In the genomic region with DNA sequence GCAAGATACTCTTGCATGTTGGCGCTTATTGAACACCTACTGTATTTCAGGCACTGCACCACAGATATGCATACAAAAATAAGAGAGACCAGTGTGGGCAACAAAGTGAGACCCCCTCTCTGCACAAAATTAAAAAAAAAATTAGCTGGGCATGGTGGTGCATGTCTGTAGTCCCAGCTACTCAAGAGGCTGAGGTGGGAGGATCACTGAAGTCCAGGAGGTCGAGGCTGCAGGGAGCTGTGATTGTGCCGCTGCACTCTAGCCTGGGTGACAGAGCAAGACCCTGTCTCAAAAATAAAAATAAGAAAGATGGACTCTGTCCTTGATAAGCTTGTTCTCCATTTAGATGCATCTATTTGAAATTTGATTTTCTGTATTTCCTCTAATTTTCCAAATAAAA, we compare ENCODE assay signal across 1 cellular context.
TF ChIP-seq lines count a peak whose summit lies in the region.

No MANE protein-coding gene starts in this region.

TF ChIP-seq in liver, 16 proteins besides CTCF, POLR2A, EP300 and RAD21 (continued from another document):
- TF ChIP-seq, protein P1, sequence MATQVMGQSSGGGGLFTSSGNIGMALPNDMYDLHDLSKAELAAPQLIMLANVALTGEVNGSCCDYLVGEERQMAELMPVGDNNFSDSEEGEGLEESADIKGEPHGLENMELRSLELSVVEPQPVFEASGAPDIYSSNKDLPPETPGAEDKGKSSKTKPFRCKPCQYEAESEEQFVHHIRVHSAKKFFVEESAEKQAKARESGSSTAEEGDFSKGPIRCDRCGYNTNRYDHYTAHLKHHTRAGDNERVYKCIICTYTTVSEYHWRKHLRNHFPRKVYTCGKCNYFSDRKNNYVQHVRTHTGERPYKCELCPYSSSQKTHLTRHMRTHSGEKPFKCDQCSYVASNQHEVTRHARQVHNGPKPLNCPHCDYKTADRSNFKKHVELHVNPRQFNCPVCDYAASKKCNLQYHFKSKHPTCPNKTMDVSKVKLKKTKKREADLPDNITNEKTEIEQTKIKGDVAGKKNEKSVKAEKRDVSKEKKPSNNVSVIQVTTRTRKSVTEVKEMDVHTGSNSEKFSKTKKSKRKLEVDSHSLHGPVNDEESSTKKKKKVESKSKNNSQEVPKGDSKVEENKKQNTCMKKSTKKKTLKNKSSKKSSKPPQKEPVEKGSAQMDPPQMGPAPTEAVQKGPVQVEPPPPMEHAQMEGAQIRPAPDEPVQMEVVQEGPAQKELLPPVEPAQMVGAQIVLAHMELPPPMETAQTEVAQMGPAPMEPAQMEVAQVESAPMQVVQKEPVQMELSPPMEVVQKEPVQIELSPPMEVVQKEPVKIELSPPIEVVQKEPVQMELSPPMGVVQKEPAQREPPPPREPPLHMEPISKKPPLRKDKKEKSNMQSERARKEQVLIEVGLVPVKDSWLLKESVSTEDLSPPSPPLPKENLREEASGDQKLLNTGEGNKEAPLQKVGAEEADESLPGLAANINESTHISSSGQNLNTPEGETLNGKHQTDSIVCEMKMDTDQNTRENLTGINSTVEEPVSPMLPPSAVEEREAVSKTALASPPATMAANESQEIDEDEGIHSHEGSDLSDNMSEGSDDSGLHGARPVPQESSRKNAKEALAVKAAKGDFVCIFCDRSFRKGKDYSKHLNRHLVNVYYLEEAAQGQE (IDR thresholded peaks at IDR 0.05), result no peak
- TF ChIP-seq TAF1 (conservative IDR thresholded peaks at IDR 0.05) (no peak), HNF4A (conservative IDR thresholded peaks at IDR 0.05) (no peak), JUND (IDR thresholded peaks at IDR 0.05) (no peak)
